In the genomic region with DNA sequence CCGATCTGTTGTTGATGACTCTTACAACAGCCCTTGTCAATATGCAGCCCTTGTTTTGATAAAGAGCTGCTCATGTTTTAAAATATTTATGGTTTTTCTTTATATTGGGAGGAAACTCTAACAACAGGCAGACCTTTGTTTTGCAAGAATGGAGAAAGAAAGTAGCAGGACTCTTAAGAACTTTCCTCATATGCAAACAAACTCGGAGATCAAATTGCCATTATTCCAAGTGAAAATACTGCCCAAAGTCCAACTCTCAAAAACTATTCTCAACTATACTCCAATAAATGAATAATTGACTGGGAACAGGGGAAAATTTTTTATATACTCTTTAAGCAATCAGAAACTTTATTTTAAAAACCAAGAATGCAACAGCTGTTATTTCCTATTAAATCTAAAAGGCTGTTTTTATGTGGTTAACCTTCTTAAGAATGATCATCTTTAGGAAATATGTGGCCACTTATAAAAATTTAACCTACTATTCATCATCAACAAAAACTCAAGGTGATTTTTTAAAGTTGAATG, we compare ENCODE assay signal across 32 cellular contexts.
DNase-seq lines count a peak whose midpoint lies in the region; ATAC-seq and TF ChIP-seq lines count a peak whose summit lies in the region.
"Had no signal": no experiment of that assay in that cellular context is flagged by ENCODE, and none has a peak within 500 bp of the region (broad histone marks: within the 10 kb centered on the region; RNA-seq: fewer than 3 reads in every experiment).

No MANE protein-coding gene starts in this region.

- H4K91ac ChIP-seq in mesenchymal stem cell (ENCODE audit: low read length), result no peak overlapping the region

- 100% methylated on average over 1 of the region's 2 CpGs for WGBS in mesenchymal stem cell

- H3K4me3 ChIP-seq in left ventricle myocardium inferior (no peak overlapping the region), mesenchymal stem cell (ENCODE audit: insufficient read depth in 1 of 2, low read depth in 1 of 2, low read length in 2 of 2) (no peak overlapping the region)
- H3K4me3 ChIP-seq: colonic mucosa, GM12878, HAP-1, sigmoid colon, transverse colon had no signal

- no peak overlapping the region for H2BK15ac ChIP-seq in mesenchymal stem cell (ENCODE audit: low read depth, poor library complexity, severe bottlenecking)

- H3K4me2 ChIP-seq in mesenchymal stem cell (ENCODE audit: low read length, poor library complexity, severe bottlenecking), result no peak overlapping the region

- H3K23ac ChIP-seq in mesenchymal stem cell (ENCODE audit: low read length in 2 of 2), result no peak overlapping the region

- H2AFZ ChIP-seq in mesenchymal stem cell (ENCODE audit: low read depth, low read length), result no peak overlapping the region

- no peak overlapping the region for H2BK5ac ChIP-seq in mesenchymal stem cell (ENCODE audit: low read depth, low read length, poor library complexity, severe bottlenecking)

- H3K9me3 ChIP-seq in left ventricle myocardium inferior (replicated peaks) (no peaks in the 10 kb centered on the region), mesenchymal stem cell (ENCODE audit: control insufficient read depth, low read length) (no peaks in the 10 kb centered on the region)
- H3K9me3 ChIP-seq: colonic mucosa, HAP-1, sigmoid colon, transverse colon had no signal

- H3K27me3 ChIP-seq in left ventricle myocardium inferior (ENCODE audit: low read depth), result peaks cover 14% of the 10 kb centered on the region
- H3K27me3 ChIP-seq in mesenchymal stem cell (ENCODE audit: control insufficient read depth in 1 of 2, insufficient read depth in 1 of 2, low read length in 2 of 2), result no peaks in the 10 kb centered on the region
- H3K27me3 ChIP-seq: colonic mucosa, sigmoid colon, transverse colon had no signal

- intact Hi-C loops in left ventricle myocardium inferior (cut with micrococcal nuclease), result no loop called here
- intact Hi-C loops in cardiac septum (cut with DNase I), result no loop called here

- H3K4me1 ChIP-seq in left ventricle myocardium inferior, result no peaks in the 10 kb centered on the region
- no peaks in the 10 kb centered on the region for H3K4me1 ChIP-seq in mesenchymal stem cell (ENCODE audit: control insufficient read depth, insufficient read depth, low read depth, low read length)
- H3K4me1 ChIP-seq: colonic mucosa, HAP-1, sigmoid colon had no signal

- TF ChIP-seq CTCF in left ventricle myocardium inferior (IDR thresholded peaks at IDR 0.05; ENCODE audit: borderline replicate concordance) (no peak), VCaP (conservative IDR thresholded peaks at IDR 0.05) (no peak), nephron progenitor cell (IDR thresholded peaks at IDR 0.05) (no peak)

- H3K4me1 Mint-ChIP-seq in nephron progenitor cell, result peaks cover 9% of the 10 kb centered on the region
- H3K4me1 Mint-ChIP-seq: activated CD8-positive, alpha-beta memory T cell treated with anti-CD3 and anti-CD28 coated beads, Interleukin-2, amount 10 ng/mL, durations not matched to agents 7 days and 5 days; activated naive CD8-positive, alpha-beta T cell treated with anti-CD3 and anti-CD28 coated beads for 36 hours; CD4-positive, alpha-beta memory T cell; IgD-negative memory B cell; stimulated activated effector memory CD8-positive, alpha-beta T cell treated with anti-CD3 and anti-CD28 coated beads, Interleukin-12 subunit alpha, Interleukin-12 subunit beta, amount 100 ng/mL, for 72 hours had no signal

- no peak overlapping the region for H3K14ac ChIP-seq in mesenchymal stem cell (ENCODE audit: low read length in 2 of 2)

- H3K9me3 Mint-ChIP-seq in nephron progenitor cell, result no peaks in the 10 kb centered on the region
- H3K9me3 Mint-ChIP-seq: activated naive CD8-positive, alpha-beta T cell treated with anti-CD3 and anti-CD28 coated beads for 36 hours; activated T-cell treated with anti-CD3 and anti-CD28 coated beads, Interleukin-2, amount 50 U/mL, for 4 hours; CD4-positive, alpha-beta memory T cell; IgD-negative memory B cell; stimulated activated effector memory CD8-positive, alpha-beta T cell treated with anti-CD3 and anti-CD28 coated beads, Interleukin-12 subunit alpha, Interleukin-12 subunit beta, amount 100 ng/mL, for 72 hours had no signal

- H2AK5ac ChIP-seq in mesenchymal stem cell (ENCODE audit: low read length, severe bottlenecking), result no peak overlapping the region

- H3K36me3 Mint-ChIP-seq in nephron progenitor cell (ENCODE audit: low read depth), result no peaks in the 10 kb centered on the region
- H3K36me3 Mint-ChIP-seq: activated CD8-positive, alpha-beta memory T cell treated with anti-CD3 and anti-CD28 coated beads, Interleukin-2, amount 10 ng/mL, durations not matched to agents 7 days and 5 days; activated naive CD8-positive, alpha-beta T cell treated with anti-CD3 and anti-CD28 coated beads for 36 hours; CD4-positive, alpha-beta memory T cell; IgD-negative memory B cell; stimulated activated effector memory CD8-positive, alpha-beta T cell treated with anti-CD3 and anti-CD28 coated beads, Interleukin-12 subunit alpha, Interleukin-12 subunit beta, amount 100 ng/mL, for 72 hours had no signal

- peak overlapping the region; percentile 22 for H3K27ac ChIP-seq in left ventricle myocardium inferior (replicated peaks)
- peak overlapping the region; percentile 58 for H3K27ac ChIP-seq in VCaP
- H3K27ac ChIP-seq in mesenchymal stem cell (ENCODE audit: low read length, poor library complexity, severe bottlenecking), result no peak overlapping the region
- H3K27ac ChIP-seq: colonic mucosa, epithelial cell of prostate, sigmoid colon, transverse colon had no signal

- H3K18ac ChIP-seq in mesenchymal stem cell (ENCODE audit: low read depth in 1 of 2, low read length in 2 of 2), result no peak overlapping the region

- no peaks in the 10 kb centered on the region for H3K36me3 ChIP-seq in left ventricle myocardium inferior
- no peaks in the 10 kb centered on the region for H3K36me3 ChIP-seq in mesenchymal stem cell (ENCODE audit: control insufficient read depth in 1 of 2, insufficient read depth in 2 of 2, low read depth in 1 of 2, low read length in 2 of 2)
- H3K36me3 ChIP-seq: colonic mucosa, HAP-1, sigmoid colon, transverse colon had no signal

- H3K27me3 Mint-ChIP-seq in nephron progenitor cell (ENCODE audit: low read depth, poor library complexity), result no peaks in the 10 kb centered on the region

- H4K8ac ChIP-seq in mesenchymal stem cell (ENCODE audit: low read length), result no peak overlapping the region

- DNase-seq in left ventricle myocardium inferior, result no peak
- DNase-seq in cardiac septum (ENCODE audit: low spot score), result no peak
- no peak for DNase-seq in mesenchymal stem cell
- no peak for DNase-seq in activated CD8-positive, alpha-beta memory T cell treated with anti-CD3 and anti-CD28 coated beads for 24 hours
- DNase-seq in GM19240 (ENCODE audit: insufficient read length, low spot score), result no peak
- DNase-seq in nephron progenitor cell, result no peak
- DNase-seq: 8988T; activated CD8-positive, alpha-beta memory T cell treated with anti-CD3 and anti-CD28 coated beads, Interleukin-2, amount 10 ng/mL, durations not matched to agents 7 days and 5 days; activated gamma-delta T cell; activated naive CD8-positive, alpha-beta T cell treated with anti-CD3 and anti-CD28 coated beads for 36 hours; activated T-cell treated with anti-CD3 and anti-CD28 coated beads, Interleukin-2, amount 50 U/mL, for 4 hours; AML-193; aorta; CD4-positive, alpha-beta memory T cell; colonic mucosa; effector CD4-positive, alpha-beta T cell; EL; islet precursor cell; left ventricle myocardium superior; NCI-H2107; NCI-H446; NCI-H82; nucleus accumbens; sigmoid colon; transverse colon had no signal

- H2BK120ac ChIP-seq in mesenchymal stem cell (ENCODE audit: low read depth, low read length), result no peak overlapping the region

- H3K9ac ChIP-seq in mesenchymal stem cell (ENCODE audit: low read length), result peak overlapping the region; percentile 13

- H3K4ac ChIP-seq in mesenchymal stem cell (ENCODE audit: low read depth in 1 of 2, low read length in 2 of 2), result no peak overlapping the region

- no peaks in the 10 kb centered on the region for H3K79me1 ChIP-seq in mesenchymal stem cell (replicated peaks; ENCODE audit: low read length, poor library complexity, severe bottlenecking)

- no peak overlapping the region for H2BK12ac ChIP-seq in mesenchymal stem cell (ENCODE audit: low read length in 2 of 2)

- ATAC-seq in HG02763 (IDR thresholded peaks at IDR 0.05; ENCODE audit: unreplicated experiment), result no peak
- ATAC-seq: activated CD8-positive, alpha-beta memory T cell treated with anti-CD3 and anti-CD28 coated beads, Interleukin-2, amount 10 ng/mL, durations not matched to agents 7 days and 5 days; activated T-cell treated with anti-CD3 and anti-CD28 coated beads, Interleukin-2, amount 50 U/mL, for 4 hours; GM12878; left ventricle myocardium superior; stimulated activated effector memory CD8-positive, alpha-beta T cell treated with anti-CD3 and anti-CD28 coated beads, Interleukin-12 subunit alpha, Interleukin-12 subunit beta, amount 100 ng/mL, for 72 hours had no signal

- H3K27ac Mint-ChIP-seq in nephron progenitor cell, result no peak overlapping the region
- H3K27ac Mint-ChIP-seq: activated CD8-positive, alpha-beta memory T cell treated with anti-CD3 and anti-CD28 coated beads, Interleukin-2, amount 10 ng/mL, durations not matched to agents 7 days and 5 days; activated naive CD8-positive, alpha-beta T cell treated with anti-CD3 and anti-CD28 coated beads for 36 hours; CD4-positive, alpha-beta memory T cell; IgD-negative memory B cell; stimulated activated effector memory CD8-positive, alpha-beta T cell treated with anti-CD3 and anti-CD28 coated beads, Interleukin-12 subunit alpha, Interleukin-12 subunit beta, amount 100 ng/mL, for 72 hours had no signal

- no peak overlapping the region for H3K4me3 Mint-ChIP-seq in nephron progenitor cell
- H3K4me3 Mint-ChIP-seq: activated CD8-positive, alpha-beta memory T cell treated with anti-CD3 and anti-CD28 coated beads, Interleukin-2, amount 10 ng/mL, durations not matched to agents 7 days and 5 days; activated naive CD8-positive, alpha-beta T cell treated with anti-CD3 and anti-CD28 coated beads for 36 hours; activated T-cell treated with anti-CD3 and anti-CD28 coated beads, Interleukin-2, amount 50 U/mL, for 4 hours; CD4-positive, alpha-beta memory T cell; IgD-negative memory B cell; stimulated activated effector memory CD8-positive, alpha-beta T cell treated with anti-CD3 and anti-CD28 coated beads, Interleukin-12 subunit alpha, Interleukin-12 subunit beta, amount 100 ng/mL, for 72 hours had no signal
